ENCODE assay signal across 23 cellular contexts in the genomic region with DNA sequence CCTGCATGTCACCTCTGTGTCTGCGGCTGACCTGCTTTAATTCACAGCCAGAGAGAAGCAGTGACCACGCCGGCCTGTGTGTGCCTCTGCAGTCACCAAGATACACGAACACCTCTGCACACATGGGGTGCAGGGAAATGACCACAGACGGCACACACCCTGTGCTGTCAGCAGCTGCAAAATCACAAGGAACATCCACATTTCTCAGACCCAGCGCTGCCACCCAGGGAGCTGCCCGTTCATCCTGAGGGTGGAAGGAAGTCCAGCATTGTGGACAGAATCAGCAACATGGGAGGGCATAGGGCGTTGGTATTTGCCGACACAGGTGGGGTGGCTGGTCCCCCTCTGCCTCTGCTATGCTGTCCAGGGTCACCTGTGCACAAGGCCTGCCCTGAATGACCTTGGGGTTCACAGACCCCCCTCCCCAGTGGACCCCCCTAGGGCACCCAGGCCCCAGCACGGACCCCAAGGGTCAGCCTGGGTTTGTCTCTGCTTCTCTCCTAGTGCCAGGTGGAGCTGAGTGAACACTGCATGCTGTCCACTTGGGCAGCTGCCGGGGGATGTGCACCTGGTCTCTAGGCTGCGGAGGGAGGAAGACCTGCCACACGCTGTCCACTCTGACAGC.
"Had no signal": no experiment of that assay in that cellular context is flagged by ENCODE, and none has a peak within 500 bp of the region (broad histone marks: within the 10 kb centered on the region; RNA-seq: fewer than 3 reads in every experiment).

No MANE protein-coding gene starts in this region.

- H3K27me3 ChIP-seq: adrenal gland, ascending aorta, colonic mucosa, pancreas, right lobe of liver, tibial artery had no signal

- H3K4me3 Mint-ChIP-seq: activated B cell treated with CpG ODN at 0.5 μM for 24 hours; activated CD4-positive, alpha-beta T cell treated with anti-CD3 and anti-CD28 coated beads for 36 hours; activated naive CD8-positive, alpha-beta T cell; activated T-cell treated with anti-CD3 and anti-CD28 coated beads, Interleukin-2, amount 50 U/mL, for 4 hours; mesothelial cell of epicardium; naive thymus-derived CD8-positive, alpha-beta T cell; stimulated activated effector memory CD8-positive, alpha-beta T cell treated with anti-CD3 and anti-CD28 coated beads, Interleukin-12 subunit alpha, Interleukin-12 subunit beta, amount 100 ng/mL, for 72 hours; stimulated activated naive CD8-positive, alpha-beta T cell treated with anti-CD3 and anti-CD28 coated beads, Interleukin-15, amount 100 ng/mL, for 72 hours; T-helper 1 cell treated with Interleukin-12 subunit alpha and Interleukin-12 subunit beta and Interleukin-4 antibody, amounts not matched to agents 30 μg/mL and 1 μg/mL, for 36 hours had no signal

- ATAC-seq: activated CD4-positive, alpha-beta T cell treated with anti-CD3 and anti-CD28 coated beads for 36 hours; activated T-cell treated with anti-CD3 and anti-CD28 coated beads, Interleukin-2, amount 50 U/mL, for 4 hours; left lobe of liver; naive thymus-derived CD8-positive, alpha-beta T cell; pancreas; stimulated activated effector memory CD8-positive, alpha-beta T cell treated with anti-CD3 and anti-CD28 coated beads, Interleukin-12 subunit alpha, Interleukin-12 subunit beta, amount 100 ng/mL, for 72 hours; stimulated activated naive CD8-positive, alpha-beta T cell treated with anti-CD3 and anti-CD28 coated beads, Interleukin-15, amount 100 ng/mL, for 72 hours had no signal

- H3K36me3 Mint-ChIP-seq: activated naive CD8-positive, alpha-beta T cell; naive thymus-derived CD8-positive, alpha-beta T cell; stimulated activated effector memory CD8-positive, alpha-beta T cell treated with anti-CD3 and anti-CD28 coated beads, Interleukin-12 subunit alpha, Interleukin-12 subunit beta, amount 100 ng/mL, for 72 hours had no signal

- H3K27ac ChIP-seq: adrenal gland, ascending aorta, colonic mucosa, pancreas, right lobe of liver, tibial artery had no signal

- H3K27me3 Mint-ChIP-seq: activated B cell treated with CpG ODN at 0.5 μM for 24 hours; activated naive CD8-positive, alpha-beta T cell had no signal

- H3K9me3 Mint-ChIP-seq: activated B cell treated with CpG ODN at 0.5 μM for 24 hours; activated T-cell treated with anti-CD3 and anti-CD28 coated beads, Interleukin-2, amount 50 U/mL, for 4 hours; activated T-helper 2 cell treated with anti-CD3 and anti-CD28 coated beads, Interferon-gamma antibody, Interleukin-2, Interleukin-4, amounts not matched to agents 10 μg/mL and 5 μg/mL and 100 μg/mL, durations not matched to agents 14 hours and 24 hours and 36 hours; mesothelial cell of epicardium; naive thymus-derived CD8-positive, alpha-beta T cell; stimulated activated effector memory CD8-positive, alpha-beta T cell treated with anti-CD3 and anti-CD28 coated beads, Interleukin-12 subunit alpha, Interleukin-12 subunit beta, amount 100 ng/mL, for 72 hours; stimulated activated naive CD8-positive, alpha-beta T cell treated with anti-CD3 and anti-CD28 coated beads, Interleukin-15, amount 100 ng/mL, for 72 hours; T-helper 1 cell treated with Interleukin-12 subunit alpha and Interleukin-12 subunit beta and Interleukin-4 antibody, amounts not matched to agents 30 μg/mL and 1 μg/mL, for 36 hours had no signal

- H3K4me1 ChIP-seq: adrenal gland, pancreas, right lobe of liver had no signal

- H3K9me3 ChIP-seq: adrenal gland, ascending aorta, colonic mucosa, pancreas, right lobe of liver, tibial artery had no signal

- H3K36me3 ChIP-seq: adrenal gland, colonic mucosa, pancreas, right lobe of liver had no signal

- H3K27ac Mint-ChIP-seq: activated B cell treated with CpG ODN at 0.5 μM for 24 hours; activated CD4-positive, alpha-beta T cell treated with anti-CD3 and anti-CD28 coated beads for 36 hours; activated naive CD8-positive, alpha-beta T cell; activated T-helper 2 cell treated with anti-CD3 and anti-CD28 coated beads, Interferon-gamma antibody, Interleukin-2, Interleukin-4, amounts not matched to agents 10 μg/mL and 5 μg/mL and 100 μg/mL, durations not matched to agents 14 hours and 24 hours and 36 hours; mesothelial cell of epicardium; naive thymus-derived CD8-positive, alpha-beta T cell; stimulated activated effector memory CD8-positive, alpha-beta T cell treated with anti-CD3 and anti-CD28 coated beads, Interleukin-12 subunit alpha, Interleukin-12 subunit beta, amount 100 ng/mL, for 72 hours; stimulated activated naive CD8-positive, alpha-beta T cell treated with anti-CD3 and anti-CD28 coated beads, Interleukin-15, amount 100 ng/mL, for 72 hours; T-helper 1 cell treated with Interleukin-12 subunit alpha and Interleukin-12 subunit beta and Interleukin-4 antibody, amounts not matched to agents 30 μg/mL and 1 μg/mL, for 36 hours had no signal

- H3K4me3 ChIP-seq: adrenal gland, ascending aorta, colonic mucosa, pancreas, right lobe of liver, tibial artery had no signal

- DNase-seq: activated B cell treated with CpG ODN at 0.5 μM for 24 hours; activated CD4-positive, alpha-beta T cell treated with anti-CD3 and anti-CD28 coated beads for 36 hours; activated CD4-positive, alpha-beta T cell treated with anti-CD3 and anti-CD28 coated beads, Interleukin-2, amount 50 U/mL, for 4 hours; activated CD8-positive, alpha-beta memory T cell treated with anti-CD3 and anti-CD28 coated beads, Interleukin-2, amount 50 U/mL, for 48 hours; activated naive CD4-positive, alpha-beta T cell; activated T-cell treated with anti-CD3 and anti-CD28 coated beads, Interleukin-2, amount 50 U/mL, for 4 hours; adrenal gland; colonic mucosa; naive thymus-derived CD8-positive, alpha-beta T cell; right lobe of liver; small intestine; stimulated activated CD4-positive, alpha-beta T cell treated with anti-CD3 and anti-CD28 coated beads, Interleukin-2, amount 100 ng/mL, for 24 hours; stimulated activated naive CD8-positive, alpha-beta T cell treated with anti-CD3 and anti-CD28 coated beads, Interleukin-15, amount 100 ng/mL, for 72 hours; T1000; tibial artery had no signal

- H3K4me1 Mint-ChIP-seq: activated B cell treated with CpG ODN at 0.5 μM for 24 hours; activated CD4-positive, alpha-beta T cell treated with anti-CD3 and anti-CD28 coated beads for 36 hours; naive thymus-derived CD8-positive, alpha-beta T cell; stimulated activated effector memory CD8-positive, alpha-beta T cell treated with anti-CD3 and anti-CD28 coated beads, Interleukin-12 subunit alpha, Interleukin-12 subunit beta, amount 100 ng/mL, for 72 hours; stimulated activated naive CD8-positive, alpha-beta T cell treated with anti-CD3 and anti-CD28 coated beads, Interleukin-15, amount 100 ng/mL, for 72 hours had no signal
